9 cellular contexts compared by ENCODE assay signal in genomic region chr6:160343144-160343543, GRCh38. TPM values are rescaled to one million over a fixed set of nuclear protein-coding genes. Genes with fewer than 3 reads are reported as not detected.
"Had no signal": no experiment of that assay in that cellular context is flagged by ENCODE, and none has a peak within 500 bp of the region (broad histone marks: within the 10 kb centered on the region; RNA-seq: fewer than 3 reads in every experiment).

No MANE protein-coding gene starts in this region.

- ATAC-seq: GM12878 had no signal

- H3K4me3 ChIP-seq: GM12878 had no signal

- FAIRE-seq: G401.6, GM12878, GM12891, GM12892, GM18507, GM19239 had no signal

- DNase-seq: GDM1, GF-D8 had no signal

RNA-seq across cellular contexts. Expression of gene SLC22A3, which starts 5.0 kb away (rescaled TPM):
- total RNA-seq: G401 had no signal
